ENCODE assay signal across 10 cellular contexts in the genomic region with DNA sequence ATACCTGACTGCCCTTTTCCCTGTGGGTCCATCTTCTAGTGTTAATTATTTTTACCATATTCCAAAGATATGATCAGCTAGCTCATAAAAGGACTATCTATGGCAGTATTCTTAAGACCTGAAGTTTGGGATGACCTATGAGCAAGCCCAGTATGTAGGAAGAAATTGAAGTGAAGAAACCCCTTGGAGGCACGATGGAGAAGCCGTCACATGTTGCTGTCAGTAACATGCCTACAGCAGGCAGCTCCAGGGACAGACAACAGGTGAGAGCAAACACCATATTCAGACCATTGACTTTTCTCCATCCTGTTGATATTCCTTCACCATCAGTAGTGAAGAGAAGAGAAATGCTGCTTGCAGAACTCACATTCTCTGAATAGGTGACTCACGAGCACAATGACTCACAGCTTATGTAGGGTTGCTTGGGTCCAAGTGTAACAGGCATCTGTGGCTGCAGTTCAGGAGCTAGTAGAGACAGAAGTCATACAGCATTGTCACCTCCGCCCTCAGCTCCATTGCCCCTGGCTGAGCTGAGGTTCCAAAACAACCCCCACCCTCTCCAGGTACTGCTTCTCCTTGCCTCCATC. TPM values are rescaled to one million over a fixed set of nuclear protein-coding genes. Genes with fewer than 3 reads are reported as not detected.
DNase-seq lines count a peak whose midpoint lies in the region; ATAC-seq, FAIRE-seq and TF ChIP-seq lines count a peak whose summit lies in the region.
"Had no signal": no experiment of that assay in that cellular context is flagged by ENCODE, and none has a peak within 500 bp of the region (broad histone marks: within the 10 kb centered on the region; RNA-seq: fewer than 3 reads in every experiment).

No MANE protein-coding gene starts in this region.

- TF ChIP-seq EP300 in HepG2 (IDR thresholded peaks at IDR 0.05; ENCODE audit: low read depth in 2 of 2, low read length in 2 of 2) (no peak), HepG2 (CRISPR knock-in tag; IDR thresholded peaks at IDR 0.05; ENCODE audit: borderline replicate concordance) (0 out of 2 replicates have a peak, but pooled peaks have one; percentile 43)

- no TSS peak for BruUV-seq in HepG2 (replicated peaks; lab: Mats Ljungman, UMichigan)

- H3K36me3 ChIP-seq in CD4-positive, CD25-positive, alpha-beta regulatory T cell (ENCODE audit: control insufficient read depth, insufficient read depth, low read length) = no peaks in the 10 kb centered on the region
- H3K36me3 ChIP-seq in astrocyte (ENCODE audit: insufficient read depth, low read length) (no peaks in the 10 kb centered on the region), HepG2 (replicated peaks in 1 of 2; ENCODE audit: control insufficient read depth in 1 of 2, insufficient read depth in 2 of 2, low read length in 2 of 2) (no peaks in the 10 kb centered on the region)

- H3K27ac ChIP-seq in CD4-positive, CD25-positive, alpha-beta regulatory T cell (ENCODE audit: insufficient read depth, low read length, poor library complexity, severe bottlenecking) = no peak overlapping the region
- no peak overlapping the region for H3K27ac ChIP-seq in astrocyte (ENCODE audit: low read depth, low read length)
- H3K27ac ChIP-seq in HepG2 (ENCODE audit: extremely low read length, insufficient read depth, low read length) = no peak overlapping the region
- no peak overlapping the region for H3K27ac ChIP-seq in coronary artery

- peaks cover 7% of the 10 kb centered on the region for H3K27me3 ChIP-seq in CD4-positive, CD25-positive, alpha-beta regulatory T cell (ENCODE audit: control insufficient read depth, insufficient read depth, low read length)
- H3K27me3 ChIP-seq in astrocyte (ENCODE audit: insufficient read depth, low read length) = peaks cover under 1% of the 10 kb centered on the region
- H3K27me3 ChIP-seq in HepG2 (ENCODE audit: control insufficient read depth in 1 of 2, insufficient read depth in 2 of 2, low read length in 2 of 2) = no peaks in the 10 kb centered on the region

- no peaks in the 10 kb centered on the region for H3K9me3 ChIP-seq in CD4-positive, CD25-positive, alpha-beta regulatory T cell (ENCODE audit: control insufficient read depth in 2 of 2, low read length in 2 of 2)
- no peaks in the 10 kb centered on the region for H3K9me3 ChIP-seq in astrocyte (ENCODE audit: insufficient read depth, low read depth, low read length)
- H3K9me3 ChIP-seq in HepG2 (ENCODE audit: low read length) = no peaks in the 10 kb centered on the region

- H4K20me1 ChIP-seq in astrocyte (ENCODE audit: insufficient read depth, low read length) (no peaks in the 10 kb centered on the region), HepG2 (ENCODE audit: insufficient read depth, low read length) (no peaks in the 10 kb centered on the region)

- no peak for TF ChIP-seq RAD21 in HepG2 (CRISPR knock-in tag; IDR thresholded peaks at IDR 0.05)

- peak in 1 of 3 donors; percentile 28 for DNase-seq in CD4-positive, CD25-positive, alpha-beta regulatory T cell
- DNase-seq in HT-29 (ENCODE audit: low spot score) (peak; percentile 16), astrocyte (ENCODE audit: low read depth) (peak; percentile 90), HepG2 (ENCODE audit: low spot score) (peak; percentile 86), mesenteric fat pad (ENCODE audit: low spot score) (no peak), coronary artery (ENCODE audit: low spot score) (no peak)
- DNase-seq: naive B cell, NCI-H187 treated with DMSO at 0.1 percent for 48 hours had no signal

- peaks cover 0 to 1% (median 0%) of the 10 kb centered on the region in 7 donors for H3K9me3 Mint-ChIP-seq in CD4-positive, CD25-positive, alpha-beta regulatory T cell
- H3K9me3 Mint-ChIP-seq in astrocyte (ENCODE audit: unreplicated experiment) = no peaks in the 10 kb centered on the region
- H3K9me3 Mint-ChIP-seq: naive B cell had no signal

- no peaks in the 10 kb centered on the region for H3K79me2 ChIP-seq in astrocyte (ENCODE audit: insufficient read depth, low read length)
- H3K79me2 ChIP-seq in HepG2 (ENCODE audit: insufficient read depth, low read length) = no peaks in the 10 kb centered on the region

- no peak overlapping the region for H2AFZ ChIP-seq in astrocyte (ENCODE audit: low read depth, low read length)
- H2AFZ ChIP-seq in HepG2 (ENCODE audit: low read length) = no peak overlapping the region

- H3K27me3 Mint-ChIP-seq in CD4-positive, CD25-positive, alpha-beta regulatory T cell = peaks cover 35% of the 10 kb centered on the region
- H3K27me3 Mint-ChIP-seq in astrocyte (ENCODE audit: low read depth, unreplicated experiment) = peaks cover 7% of the 10 kb centered on the region

- no peaks in the 10 kb centered on the region for H3K4me1 ChIP-seq in CD4-positive, CD25-positive, alpha-beta regulatory T cell (ENCODE audit: control insufficient read depth, insufficient read depth, low read length, poor library complexity, severe bottlenecking)
- H3K4me1 ChIP-seq in astrocyte (ENCODE audit: insufficient read depth, low read length) (peaks cover 6% of the 10 kb centered on the region), HepG2 (ENCODE audit: insufficient read depth, low read length) (peaks cover 32% of the 10 kb centered on the region)

- POLR2A ChIA-PET in HepG2 (lab: Yijun Ruan, JAX) = interaction anchor here (0.9 to 1.2 kb wide), 2 partner anchors 25 to 96 kb away, joined by 3 read pairs; no protein-coding TSS in a partner anchor

- in situ Hi-C loops in HepG2 (cut with HindIII; ENCODE audit: extremely low pct_ligation_motif_present, low pct_unique_long_range_greater_than_20kb) = no loop called here

- peak; percentile 28 for ATAC-seq in CD4-positive, CD25-positive, alpha-beta regulatory T cell (ENCODE audit: low read depth in 2 of 2)
- ATAC-seq in HepG2 (peak; percentile 93), HG02759 (IDR thresholded peaks at IDR 0.05; ENCODE audit: unreplicated experiment) (no peak), GM19463 (IDR thresholded peaks at IDR 0.05; ENCODE audit: unreplicated experiment) (no peak)

- peaks cover 0 to 5% (median 0%) of the 10 kb centered on the region in 4 donors for H3K4me1 Mint-ChIP-seq in CD4-positive, CD25-positive, alpha-beta regulatory T cell
- H3K4me1 Mint-ChIP-seq in astrocyte (ENCODE audit: low read depth, unreplicated experiment) = peaks cover 3% of the 10 kb centered on the region
- H3K4me1 Mint-ChIP-seq: naive B cell had no signal

- H3K27ac Mint-ChIP-seq in CD4-positive, CD25-positive, alpha-beta regulatory T cell = no peak overlapping the region
- no peak overlapping the region for H3K27ac Mint-ChIP-seq in astrocyte (ENCODE audit: unreplicated experiment)
- H3K27ac Mint-ChIP-seq: naive B cell had no signal

- H3K4me3 ChIP-seq in CD4-positive, CD25-positive, alpha-beta regulatory T cell (ENCODE audit: low read depth, low read length) = no peak overlapping the region
- H3K4me3 ChIP-seq in astrocyte (ENCODE audit: insufficient read depth, low read depth, low read length) (no peak overlapping the region), HepG2 (replicated peaks in 1 of 3; ENCODE audit: insufficient read depth in 1 of 3, low read depth in 2 of 3, low read length in 3 of 3) (no peak overlapping the region), coronary artery (no peak overlapping the region)

- H3K9ac ChIP-seq in astrocyte (ENCODE audit: low read length) (no peak overlapping the region), HepG2 (ENCODE audit: insufficient read depth, low read depth, low read length) (no peak overlapping the region)

- no peaks in the 10 kb centered on the region for H3K36me3 Mint-ChIP-seq in CD4-positive, CD25-positive, alpha-beta regulatory T cell
- H3K36me3 Mint-ChIP-seq in astrocyte (ENCODE audit: low read depth, unreplicated experiment) = no peaks in the 10 kb centered on the region
- H3K36me3 Mint-ChIP-seq: naive B cell had no signal

- TF ChIP-seq CTCF in astrocyte (IDR thresholded peaks at IDR 0.05; ENCODE audit: insufficient read depth, low read depth, low read length) (no peak), HepG2 (CRISPR knock-in tag; IDR thresholded peaks at IDR 0.05) (no peak), coronary artery (IDR thresholded peaks at IDR 0.05) (no peak)

- FAIRE-seq in astrocyte (lab: Jason Lieb, UNC) = peak; percentile 99
- FAIRE-seq in HepG2 (lab: Jason Lieb, UNC) = no peak

- TF ChIP-seq POLR2A in HepG2 (IDR thresholded peaks at IDR 0.05; ENCODE audit: insufficient read depth in 1 of 2, low read depth in 2 of 2, low read length in 2 of 2) = no peak

- intact Hi-C loops in HepG2 (cut with micrococcal nuclease; ENCODE audit: unreplicated experiment) = no loop called here

- CTCF ChIA-PET in HepG2 (lab: Yijun Ruan, JAX; ENCODE audit: low intra/inter-chr PET ratio, low total read pairs) = no interaction called here

- no peak overlapping the region for H3K4me3 Mint-ChIP-seq in CD4-positive, CD25-positive, alpha-beta regulatory T cell
- H3K4me3 Mint-ChIP-seq in astrocyte (ENCODE audit: unreplicated experiment) = no peak overlapping the region
- H3K4me3 Mint-ChIP-seq: naive B cell had no signal

- 30% methylated on average over 4 of the region's 4 CpGs for WGBS in HepG2 (ENCODE audit: low lambda C conversion rate)

- H3K4me2 ChIP-seq in astrocyte (ENCODE audit: low read length) = peak overlapping the region; percentile 26
- no peak overlapping the region; the same call in 1 of the 2 replicates for H3K4me2 ChIP-seq in HepG2 (ENCODE audit: low read depth, low read length)

RNA-seq across cellular contexts. Expression of gene LYZL2, which starts 8.4 kb away (rescaled TPM):
- total RNA-seq in CD4-positive, CD25-positive, alpha-beta regulatory T cell = not detected
- polyA plus RNA-seq in CD4-positive, CD25-positive, alpha-beta regulatory T cell = not detected
- total RNA-seq in HT-29 (2014; rRNA removed; shearing (Covaris generic)) = not detected in 2 replicates
- not detected in 2 replicates for total RNA-seq in astrocyte
- 0.20 TPM in 1 of 2 replicates, not detected in the other for total RNA-seq in HepG2 (2016; rRNA removed; fragmentation: Illumina TruSeq; extraction: Trizol)
- total RNA-seq in HepG2 (2016; cell fraction: cytosol; rRNA removed; fragmentation: Illumina TruSeq; extraction: Trizol; ENCODE audit: low read depth) = not detected in 2 replicates
- not detected in 2 replicates for total RNA-seq in HepG2 (2016; cell fraction: insoluble cytoplasmic fraction; rRNA removed; fragmentation: Illumina TruSeq; extraction: Trizol)
- total RNA-seq in HepG2 (2016; cell fraction: membrane; rRNA removed; fragmentation: Illumina TruSeq; extraction: Trizol) = not detected in 2 replicates
- total RNA-seq in HepG2 (2016; cell fraction: nucleus; rRNA removed; fragmentation: Illumina TruSeq; extraction: Trizol) = not detected in 2 replicates
- polyA plus RNA-seq in HepG2 (2011; rRNA removed) = 0.31 and 0.63 TPM in 2 replicates
- polyA plus RNA-seq in HepG2 (2011; cell fraction: cytosol; rRNA removed) = 0.31 and 0.59 TPM in 2 replicates
- polyA plus RNA-seq in HepG2 (2011; cell fraction: nucleus; rRNA removed) = 0.24 and 0.85 TPM in 2 replicates
- 0.31 TPM in 1 of 2 replicates, not detected in the other for polyA plus RNA-seq in HepG2 (2012)
- 0.14 TPM in 1 of 2 replicates, not detected in the other for polyA plus RNA-seq in HepG2 (2016; cell fraction: cytosol; fragmentation: Illumina TruSeq; extraction: Trizol; ENCODE audit: low read depth)
- polyA plus RNA-seq in HepG2 (2016; cell fraction: insoluble cytoplasmic fraction; fragmentation: Illumina TruSeq; extraction: Trizol; ENCODE audit: low read depth) = not detected in 2 replicates
- polyA plus RNA-seq in HepG2 (2016; cell fraction: membrane; fragmentation: Illumina TruSeq; extraction: Trizol; ENCODE audit: low read depth) = not detected in 2 replicates
- 0.85 TPM in 1 of 2 replicates, not detected in the other for polyA plus RNA-seq in HepG2 (2016; cell fraction: nucleus; fragmentation: Illumina TruSeq; extraction: Trizol; ENCODE audit: insufficient read depth, low read depth)
- not detected in 2 replicates for polyA minus RNA-seq in HepG2 (2011; rRNA and poly(A)+ RNA removed; ENCODE audit: low replicate concordance)
- not detected in 2 replicates for polyA minus RNA-seq in HepG2 (2011; cell fraction: cytosol; rRNA and poly(A)+ RNA removed)
- polyA minus RNA-seq in HepG2 (2011; cell fraction: nucleus; rRNA and poly(A)+ RNA removed) = 1.2 TPM in 1 of 2 replicates, not detected in the other
- total RNA-seq in mesenteric fat pad = not detected

Comparison
In these comparisons a context has a peak if more than half of its experiments do, and no peak if none do; other contexts are left out.
1. ATAC-seq: peak in CD4-positive, CD25-positive, alpha-beta regulatory T cell (2 of 2) and HepG2 (single experiment); none in HG02759 (single experiment) and GM19463 (single experiment).
2. DNase-seq: peak in HT-29 (single experiment), astrocyte (single experiment) and HepG2 (single experiment); none in mesenteric fat pad (single experiment) and coronary artery (single experiment).